11 cellular contexts compared by ENCODE assay signal in genomic region chr4:4693258-4693657, GRCh38.
DNase-seq lines count a peak whose midpoint lies in the region; ATAC-seq and TF ChIP-seq lines count a peak whose summit lies in the region.
"Had no signal": no experiment of that assay in that cellular context is flagged by ENCODE, and none has a peak within 500 bp of the region (broad histone marks: within the 10 kb centered on the region; RNA-seq: fewer than 3 reads in every experiment).

No MANE protein-coding gene starts in this region.

- no peak for TF ChIP-seq POLR2A in testis (IDR thresholded peaks at IDR 0.05)

- no peaks in the 10 kb centered on the region for H3K9me3 ChIP-seq in testis

- intact Hi-C loops in testis (cut with DNase I; ENCODE audit: low total_unique reads) = no loop called here

- H3K9me3 Mint-ChIP-seq in activated T-helper 17 cell treated with anti-CD3 and anti-CD28 coated beads, Interleukin-2, amount 50 U/mL, for 72 hours = no peaks in the 10 kb centered on the region
- H3K9me3 Mint-ChIP-seq: stimulated activated naive CD8-positive, alpha-beta T cell treated with anti-CD3 and anti-CD28 coated beads, Interleukin-15, Interleukin-2, amounts not matched to agents 100 ng/mL and 50 ng/mL, for 24 hours had no signal

- no peak overlapping the region for H3K27ac ChIP-seq in testis

- TF ChIP-seq CTCF in testis (IDR thresholded peaks at IDR 0.05) = no peak

- H3K4me1 ChIP-seq in testis = peaks cover 11% of the 10 kb centered on the region

- H3K4me1 Mint-ChIP-seq in activated T-helper 17 cell treated with anti-CD3 and anti-CD28 coated beads, Interleukin-2, amount 50 U/mL, for 72 hours = no peaks in the 10 kb centered on the region

- H3K4me3 ChIP-seq in testis = no peak overlapping the region

- H3K36me3 ChIP-seq in testis (ENCODE audit: low read depth, missing control alignments) = no peaks in the 10 kb centered on the region

- DNase-seq in AML-193 (lab: John Stamatoyannopoulos, UW) (peak; percentile 46 to 56), testis (no peak), NCI-H1048 (lab: John Stamatoyannopoulos, UW) (no peak)
- DNase-seq: CD8-positive, alpha-beta T cell; NCI-H774 had no signal

- ATAC-seq in GM19023 (IDR thresholded peaks at IDR 0.05; ENCODE audit: unreplicated experiment) (peak; percentile 42), HG03108 (IDR thresholded peaks at IDR 0.05; ENCODE audit: unreplicated experiment) (peak; percentile 46), HG03175 (IDR thresholded peaks at IDR 0.05; ENCODE audit: unreplicated experiment) (no peak), GM19035 (IDR thresholded peaks at IDR 0.05; ENCODE audit: unreplicated experiment) (no peak)
- peak; percentile 64 for ATAC-seq in activated T-helper 17 cell treated with anti-CD3 and anti-CD28 coated beads, Interleukin-2, amount 50 U/mL, for 72 hours (replicated peaks)
- ATAC-seq: CD8-positive, alpha-beta T cell had no signal

- H3K27me3 Mint-ChIP-seq in activated T-helper 17 cell treated with anti-CD3 and anti-CD28 coated beads, Interleukin-2, amount 50 U/mL, for 72 hours = no peaks in the 10 kb centered on the region
- H3K27me3 Mint-ChIP-seq: stimulated activated naive CD8-positive, alpha-beta T cell treated with anti-CD3 and anti-CD28 coated beads, Interleukin-15, Interleukin-2, amounts not matched to agents 100 ng/mL and 50 ng/mL, for 24 hours had no signal

- no peaks in the 10 kb centered on the region for H3K27me3 ChIP-seq in testis

- H3K27ac Mint-ChIP-seq in activated T-helper 17 cell treated with anti-CD3 and anti-CD28 coated beads, Interleukin-2, amount 50 U/mL, for 72 hours = no peak overlapping the region
- H3K27ac Mint-ChIP-seq: CD8-positive, alpha-beta T cell; stimulated activated naive CD8-positive, alpha-beta T cell treated with anti-CD3 and anti-CD28 coated beads, Interleukin-15, Interleukin-2, amounts not matched to agents 100 ng/mL and 50 ng/mL, for 24 hours had no signal

- peaks cover 8% of the 10 kb centered on the region for H3K36me3 Mint-ChIP-seq in activated T-helper 17 cell treated with anti-CD3 and anti-CD28 coated beads, Interleukin-2, amount 50 U/mL, for 72 hours (ENCODE audit: low read depth)

- H3K4me3 Mint-ChIP-seq in activated T-helper 17 cell treated with anti-CD3 and anti-CD28 coated beads, Interleukin-2, amount 50 U/mL, for 72 hours = no peak overlapping the region
- H3K4me3 Mint-ChIP-seq: CD8-positive, alpha-beta T cell; stimulated activated naive CD8-positive, alpha-beta T cell treated with anti-CD3 and anti-CD28 coated beads, Interleukin-15, Interleukin-2, amounts not matched to agents 100 ng/mL and 50 ng/mL, for 24 hours had no signal

- WGBS in testis, 2 donors = 90 to 94% methylated on average over 3 of the region's 3 CpGs

Comparison
In these comparisons a context has a peak if more than half of its experiments do, and no peak if none do; other contexts are left out.
1. DNase-seq: peak in AML-193 (2 of 2); none in testis (single experiment) and NCI-H1048 (single experiment).
2. ATAC-seq: peak in GM19023 (single experiment), HG03108 (single experiment) and activated T-helper 17 cell treated with anti-CD3 and anti-CD28 coated beads, Interleukin-2, amount 50 U/mL, for 72 hours (single experiment); none in HG03175 (single experiment) and GM19035 (single experiment).